In the genomic region with DNA sequence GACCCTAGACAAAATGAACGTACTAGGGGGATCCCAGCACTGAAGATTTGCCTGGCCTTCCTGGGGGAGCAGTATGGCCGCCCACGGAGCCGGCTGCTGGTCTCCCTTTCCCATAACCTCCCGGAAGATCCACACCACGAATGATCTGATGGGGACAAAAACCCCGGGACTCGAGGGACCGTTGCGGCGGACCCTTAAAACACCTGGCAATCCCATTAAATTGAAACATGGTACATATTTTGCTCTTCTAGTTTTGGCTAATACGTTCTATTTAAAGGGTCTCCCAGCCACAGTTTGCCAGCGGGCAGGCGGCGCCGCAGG, we compare ENCODE assay signal across 1 cellular context.
TF ChIP-seq lines count a peak whose summit lies in the region.

No MANE protein-coding gene starts in this region.

TF ChIP-seq in WTC11, 78 proteins besides CTCF, POLR2A, EP300 and RAD21 (continued from another document):
- TF ChIP-seq HMGXB4 (CRISPR knock-in tag; IDR thresholded peaks at IDR 0.05) (no peak), NFYB (CRISPR knock-in tag; conservative IDR thresholded peaks at IDR 0.05; ENCODE audit: low read depth) (no peak)
- TF ChIP-seq, protein P1, sequence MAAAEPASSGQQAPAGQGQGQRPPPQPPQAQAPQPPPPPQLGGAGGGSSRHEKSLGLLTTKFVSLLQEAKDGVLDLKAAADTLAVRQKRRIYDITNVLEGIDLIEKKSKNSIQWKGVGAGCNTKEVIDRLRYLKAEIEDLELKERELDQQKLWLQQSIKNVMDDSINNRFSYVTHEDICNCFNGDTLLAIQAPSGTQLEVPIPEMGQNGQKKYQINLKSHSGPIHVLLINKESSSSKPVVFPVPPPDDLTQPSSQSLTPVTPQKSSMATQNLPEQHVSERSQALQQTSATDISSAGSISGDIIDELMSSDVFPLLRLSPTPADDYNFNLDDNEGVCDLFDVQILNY (CRISPR knock-in tag; IDR thresholded peaks at IDR 0.05): no peak
